Comparison of ENCODE assay signal across 1 cellular context in genomic region chr7:24979863-24980694, GRCh38.
TF ChIP-seq lines count a peak whose summit lies in the region.

Gene OSBPL3 (minus strand): TSS chr7:24980178. CDS start chr7:24892472, 87,706 bp downstream.

TF ChIP-seq in HEK293, 187 proteins besides CTCF, POLR2A, EP300 and RAD21 (continued from another document and continues in another):
- TF ChIP-seq ZSCAN5A (tag by site-specific recombination; IDR thresholded peaks at IDR 0.05) (no peak), ZNF335 (tag by site-specific recombination; conservative IDR thresholded peaks at IDR 0.05) (peak; percentile 96), ZNF518A (tag by site-specific recombination; conservative IDR thresholded peaks at IDR 0.05; ENCODE audit: low read depth) (no peak), ZBTB48 (tag by site-specific recombination; IDR thresholded peaks at IDR 0.05) (peak; percentile 88), ZNF626 (tag by site-specific recombination; IDR thresholded peaks at IDR 0.05) (no peak), SP7 (tag by site-specific recombination; IDR thresholded peaks at IDR 0.05) (peak; percentile 42; the same call in 1 of the 2 replicates), ZBTB7A (tag by site-specific recombination; IDR thresholded peaks at IDR 0.05; ENCODE audit: low read depth) (peak; percentile 33; the same call in 1 of the 2 replicates), ZNF148 (tag by site-specific recombination; IDR thresholded peaks at IDR 0.05; ENCODE audit: borderline replicate concordance) (no peak), ZBTB20 (tag by site-specific recombination; IDR thresholded peaks at IDR 0.05) (peak; percentile 75; the same call in 1 of the 2 replicates), GLIS2 (tag by site-specific recombination; IDR thresholded peaks at IDR 0.05) (peak; percentile 73), ZNF677 (tag by site-specific recombination; IDR thresholded peaks at IDR 0.05) (no peak), ZNF266 (tag by site-specific recombination; IDR thresholded peaks at IDR 0.05; ENCODE audit: low read depth) (no peak), WT1 (tag by site-specific recombination; IDR thresholded peaks at IDR 0.05) (no peak), ZNF223 (tag by site-specific recombination; IDR thresholded peaks at IDR 0.05) (no peak), ZFP41 (tag by site-specific recombination; IDR thresholded peaks at IDR 0.05; ENCODE audit: borderline replicate concordance) (no peak), ZNF549 (tag by site-specific recombination; IDR thresholded peaks at IDR 0.05) (no peak), ZNF404 (tag by site-specific recombination; IDR thresholded peaks at IDR 0.05) (no peak), HOXC10 (CRISPR knock-in tag; IDR thresholded peaks at IDR 0.05) (0 out of 2 replicates have a peak, but pooled peaks have one; percentile 62), ZNF596 (tag by site-specific recombination; IDR thresholded peaks at IDR 0.05) (no peak), KLF7 (tag by site-specific recombination; IDR thresholded peaks at IDR 0.05; ENCODE audit: borderline replicate concordance) (peak; percentile 54; the same call in 1 of the 2 replicates), ZBTB1 (tag by site-specific recombination; IDR thresholded peaks at IDR 0.05) (no peak)
- TF ChIP-seq, protein P1, sequence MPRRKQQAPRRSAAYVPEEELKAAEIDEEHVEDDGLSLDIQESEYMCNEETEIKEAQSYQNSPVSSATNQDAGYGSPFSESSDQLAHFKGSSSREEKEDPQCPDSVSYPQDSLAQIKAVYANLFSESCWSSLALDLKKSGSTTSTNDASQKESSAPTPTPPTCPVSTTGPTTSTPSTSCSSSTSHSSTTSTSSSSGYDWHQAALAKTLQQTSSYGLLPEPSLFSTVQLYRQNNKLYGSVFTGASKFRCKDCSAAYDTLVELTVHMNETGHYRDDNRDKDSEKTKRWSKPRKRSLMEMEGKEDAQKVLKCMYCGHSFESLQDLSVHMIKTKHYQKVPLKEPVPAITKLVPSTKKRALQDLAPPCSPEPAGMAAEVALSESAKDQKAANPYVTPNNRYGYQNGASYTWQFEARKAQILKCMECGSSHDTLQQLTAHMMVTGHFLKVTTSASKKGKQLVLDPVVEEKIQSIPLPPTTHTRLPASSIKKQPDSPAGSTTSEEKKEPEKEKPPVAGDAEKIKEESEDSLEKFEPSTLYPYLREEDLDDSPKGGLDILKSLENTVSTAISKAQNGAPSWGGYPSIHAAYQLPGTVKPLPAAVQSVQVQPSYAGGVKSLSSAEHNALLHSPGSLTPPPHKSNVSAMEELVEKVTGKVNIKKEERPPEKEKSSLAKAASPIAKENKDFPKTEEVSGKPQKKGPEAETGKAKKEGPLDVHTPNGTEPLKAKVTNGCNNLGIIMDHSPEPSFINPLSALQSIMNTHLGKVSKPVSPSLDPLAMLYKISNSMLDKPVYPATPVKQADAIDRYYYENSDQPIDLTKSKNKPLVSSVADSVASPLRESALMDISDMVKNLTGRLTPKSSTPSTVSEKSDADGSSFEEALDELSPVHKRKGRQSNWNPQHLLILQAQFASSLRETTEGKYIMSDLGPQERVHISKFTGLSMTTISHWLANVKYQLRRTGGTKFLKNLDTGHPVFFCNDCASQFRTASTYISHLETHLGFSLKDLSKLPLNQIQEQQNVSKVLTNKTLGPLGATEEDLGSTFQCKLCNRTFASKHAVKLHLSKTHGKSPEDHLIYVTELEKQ (tag by site-specific recombination; IDR thresholded peaks at IDR 0.05; ENCODE audit: borderline replicate concordance): no peak
- TF ChIP-seq, protein P2, sequence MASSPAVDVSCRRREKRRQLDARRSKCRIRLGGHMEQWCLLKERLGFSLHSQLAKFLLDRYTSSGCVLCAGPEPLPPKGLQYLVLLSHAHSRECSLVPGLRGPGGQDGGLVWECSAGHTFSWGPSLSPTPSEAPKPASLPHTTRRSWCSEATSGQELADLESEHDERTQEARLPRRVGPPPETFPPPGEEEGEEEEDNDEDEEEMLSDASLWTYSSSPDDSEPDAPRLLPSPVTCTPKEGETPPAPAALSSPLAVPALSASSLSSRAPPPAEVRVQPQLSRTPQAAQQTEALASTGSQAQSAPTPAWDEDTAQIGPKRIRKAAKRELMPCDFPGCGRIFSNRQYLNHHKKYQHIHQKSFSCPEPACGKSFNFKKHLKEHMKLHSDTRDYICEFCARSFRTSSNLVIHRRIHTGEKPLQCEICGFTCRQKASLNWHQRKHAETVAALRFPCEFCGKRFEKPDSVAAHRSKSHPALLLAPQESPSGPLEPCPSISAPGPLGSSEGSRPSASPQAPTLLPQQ (tag by site-specific recombination; IDR thresholded peaks at IDR 0.05): no peak
- TF ChIP-seq, protein P3, sequence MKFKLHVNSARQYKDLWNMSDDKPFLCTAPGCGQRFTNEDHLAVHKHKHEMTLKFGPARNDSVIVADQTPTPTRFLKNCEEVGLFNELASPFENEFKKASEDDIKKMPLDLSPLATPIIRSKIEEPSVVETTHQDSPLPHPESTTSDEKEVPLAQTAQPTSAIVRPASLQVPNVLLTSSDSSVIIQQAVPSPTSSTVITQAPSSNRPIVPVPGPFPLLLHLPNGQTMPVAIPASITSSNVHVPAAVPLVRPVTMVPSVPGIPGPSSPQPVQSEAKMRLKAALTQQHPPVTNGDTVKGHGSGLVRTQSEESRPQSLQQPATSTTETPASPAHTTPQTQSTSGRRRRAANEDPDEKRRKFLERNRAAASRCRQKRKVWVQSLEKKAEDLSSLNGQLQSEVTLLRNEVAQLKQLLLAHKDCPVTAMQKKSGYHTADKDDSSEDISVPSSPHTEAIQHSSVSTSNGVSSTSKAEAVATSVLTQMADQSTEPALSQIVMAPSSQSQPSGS (tag by site-specific recombination; IDR thresholded peaks at IDR 0.05; ENCODE audit: low read depth): no peak
- TF ChIP-seq, protein P4, sequence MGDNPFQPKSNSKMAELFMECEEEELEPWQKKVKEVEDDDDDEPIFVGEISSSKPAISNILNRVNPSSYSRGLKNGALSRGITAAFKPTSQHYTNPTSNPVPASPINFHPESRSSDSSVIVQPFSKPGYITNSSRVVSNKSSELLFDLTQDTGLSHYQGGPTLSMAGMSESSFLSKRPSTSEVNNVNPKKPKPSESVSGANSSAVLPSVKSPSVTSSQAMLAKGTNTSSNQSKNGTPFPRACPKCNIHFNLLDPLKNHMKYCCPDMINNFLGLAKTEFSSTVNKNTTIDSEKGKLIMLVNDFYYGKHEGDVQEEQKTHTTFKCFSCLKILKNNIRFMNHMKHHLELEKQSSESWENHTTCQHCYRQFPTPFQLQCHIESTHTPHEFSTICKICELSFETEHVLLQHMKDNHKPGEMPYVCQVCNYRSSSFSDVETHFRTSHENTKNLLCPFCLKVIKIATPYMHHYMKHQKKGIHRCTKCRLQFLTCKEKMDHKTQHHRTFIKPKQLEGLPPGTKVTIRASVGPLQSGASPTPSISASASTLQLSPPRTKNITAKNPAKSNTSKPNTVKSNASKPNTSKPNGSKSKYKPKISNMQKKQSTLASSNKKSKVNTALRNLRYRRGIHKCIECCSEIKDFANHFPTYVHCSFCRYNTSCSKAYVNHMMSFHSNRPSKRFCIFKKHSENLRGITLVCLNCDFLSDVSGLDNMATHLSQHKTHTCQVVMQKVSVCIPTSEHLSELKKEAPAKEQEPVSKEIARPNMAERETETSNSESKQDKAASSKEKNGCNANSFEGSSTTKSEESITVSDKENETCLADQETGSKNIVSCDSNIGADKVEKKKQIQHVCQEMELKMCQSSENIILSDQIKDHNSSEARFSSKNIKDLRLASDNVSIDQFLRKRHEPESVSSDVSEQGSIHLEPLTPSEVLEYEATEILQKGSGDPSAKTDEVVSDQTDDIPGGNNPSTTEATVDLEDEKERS (tag by site-specific recombination; IDR thresholded peaks at IDR 0.05): no peak
- TF ChIP-seq, protein P5, sequence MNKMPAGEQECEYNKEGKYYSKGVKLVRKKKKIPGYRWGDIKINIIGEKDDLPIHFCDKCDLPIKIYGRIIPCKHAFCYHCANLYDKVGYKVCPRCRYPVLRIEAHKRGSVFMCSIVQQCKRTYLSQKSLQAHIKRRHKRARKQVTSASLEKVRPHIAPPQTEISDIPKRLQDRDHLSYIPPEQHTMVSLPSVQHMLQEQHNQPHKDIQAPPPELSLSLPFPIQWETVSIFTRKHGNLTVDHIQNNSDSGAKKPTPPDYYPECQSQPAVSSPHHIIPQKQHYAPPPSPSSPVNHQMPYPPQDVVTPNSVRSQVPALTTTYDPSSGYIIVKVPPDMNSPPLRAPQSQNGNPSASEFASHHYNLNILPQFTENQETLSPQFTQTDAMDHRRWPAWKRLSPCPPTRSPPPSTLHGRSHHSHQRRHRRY (tag by site-specific recombination; IDR thresholded peaks at IDR 0.05): no peak
- TF ChIP-seq, protein P6, sequence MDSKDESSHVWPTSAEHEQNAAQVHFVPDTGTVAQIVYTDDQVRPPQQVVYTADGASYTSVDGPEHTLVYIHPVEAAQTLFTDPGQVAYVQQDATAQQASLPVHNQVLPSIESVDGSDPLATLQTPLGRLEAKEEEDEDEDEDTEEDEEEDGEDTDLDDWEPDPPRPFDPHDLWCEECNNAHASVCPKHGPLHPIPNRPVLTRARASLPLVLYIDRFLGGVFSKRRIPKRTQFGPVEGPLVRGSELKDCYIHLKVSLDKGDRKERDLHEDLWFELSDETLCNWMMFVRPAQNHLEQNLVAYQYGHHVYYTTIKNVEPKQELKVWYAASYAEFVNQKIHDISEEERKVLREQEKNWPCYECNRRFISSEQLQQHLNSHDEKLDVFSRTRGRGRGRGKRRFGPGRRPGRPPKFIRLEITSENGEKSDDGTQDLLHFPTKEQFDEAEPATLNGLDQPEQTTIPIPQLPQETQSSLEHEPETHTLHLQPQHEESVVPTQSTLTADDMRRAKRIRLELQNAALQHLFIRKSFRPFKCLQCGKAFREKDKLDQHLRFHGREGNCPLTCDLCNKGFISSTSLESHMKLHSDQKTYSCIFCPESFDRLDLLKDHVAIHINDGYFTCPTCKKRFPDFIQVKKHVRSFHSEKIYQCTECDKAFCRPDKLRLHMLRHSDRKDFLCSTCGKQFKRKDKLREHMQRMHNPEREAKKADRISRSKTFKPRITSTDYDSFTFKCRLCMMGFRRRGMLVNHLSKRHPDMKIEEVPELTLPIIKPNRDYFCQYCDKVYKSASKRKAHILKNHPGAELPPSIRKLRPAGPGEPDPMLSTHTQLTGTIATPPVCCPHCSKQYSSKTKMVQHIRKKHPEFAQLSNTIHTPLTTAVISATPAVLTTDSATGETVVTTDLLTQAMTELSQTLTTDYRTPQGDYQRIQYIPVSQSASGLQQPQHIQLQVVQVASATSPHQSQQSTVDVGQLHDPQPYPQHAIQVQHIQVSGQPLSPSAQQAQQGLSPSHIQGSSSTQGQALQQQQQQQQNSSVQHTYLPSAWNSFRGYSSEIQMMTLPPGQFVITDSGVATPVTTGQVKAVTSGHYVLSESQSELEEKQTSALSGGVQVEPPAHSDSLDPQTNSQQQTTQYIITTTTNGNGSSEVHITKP (tag by site-specific recombination; IDR thresholded peaks at IDR 0.05): peak; percentile 90
